ENCODE assay signal across 28 cellular contexts in genomic region chr21:32241434-32241785, GRCh38. TPM values are rescaled to one million over a fixed set of nuclear protein-coding genes. Genes with fewer than 3 reads are reported as not detected.
DNase-seq lines count a peak whose midpoint lies in the region; ATAC-seq and TF ChIP-seq lines count a peak whose summit lies in the region.
"Had no signal": no experiment of that assay in that cellular context is flagged by ENCODE, and none has a peak within 500 bp of the region (broad histone marks: within the 10 kb centered on the region; RNA-seq: fewer than 3 reads in every experiment).

No MANE protein-coding gene starts in this region.

- no peak for TF ChIP-seq CTCF in chondrocyte (IDR thresholded peaks at IDR 0.05)
- no peak for TF ChIP-seq CTCF in osteoblast (IDR thresholded peaks at IDR 0.05; ENCODE audit: extremely low read depth, low read depth, low read length)
- TF ChIP-seq CTCF in HFFc6 (IDR thresholded peaks at IDR 0.05) = no peak

- peaks cover 31% of the 10 kb centered on the region for H3K4me1 Mint-ChIP-seq in chondrocyte (ENCODE audit: low read depth)
- H3K4me1 Mint-ChIP-seq in HFFc6 (ENCODE audit: low read depth) = no peaks in the 10 kb centered on the region

- ATAC-seq in GM18502 (IDR thresholded peaks at IDR 0.05; ENCODE audit: poor library complexity, unreplicated experiment) = peak; percentile 14
- peak; percentile 28 for ATAC-seq in HG02885 (IDR thresholded peaks at IDR 0.05; ENCODE audit: poor library complexity, unreplicated experiment)
- ATAC-seq in HG03571 (IDR thresholded peaks at IDR 0.05; ENCODE audit: unreplicated experiment) = no peak
- ATAC-seq: upper lobe of right lung had no signal

- no peak overlapping the region for H3K4me3 ChIP-seq in osteoblast (ENCODE audit: insufficient read depth, low read length)

- no peaks in the 10 kb centered on the region for H4K20me1 ChIP-seq in osteoblast (ENCODE audit: insufficient read depth, low read length)

- H3K9me3 ChIP-seq in osteoblast (ENCODE audit: low read depth, low read length) = no peaks in the 10 kb centered on the region
- H3K9me3 ChIP-seq: upper lobe of right lung had no signal

- peak overlapping the region; percentile 21 for H2AFZ ChIP-seq in osteoblast (ENCODE audit: low read length)

- DNase-seq in chondrocyte (ENCODE audit: low spot score) (no peak), osteoblast (ENCODE audit: insufficient read length, low spot score, missing footprints) (no peak), RPMI8226 (no peak), pons (ENCODE audit: low spot score) (no peak), HFFc6 (no peak)
- DNase-seq: activated CD4-positive, alpha-beta T cell treated with anti-CD3 and anti-CD28 coated beads for 48 hours; activated naive CD4-positive, alpha-beta T cell treated with anti-CD3 and anti-CD28 coated beads, Interleukin-2, amount 10 ng/mL, durations not matched to agents 7 days and 5 days; activated T-cell treated with anti-CD3 and anti-CD28 coated beads, Interleukin-2, amount 50 U/mL, for 72 hours; amniotic stem cell; DND-41; effector CD8-positive, alpha-beta T cell; foreskin melanocyte; hippocampal formation; left cardiac atrium; NCI-H1694; NCI-H2171; NCI-H510A; occipital lobe; retina; Right ventricle myocardium superior; upper lobe of right lung had no signal

- no peaks in the 10 kb centered on the region for H3K79me2 ChIP-seq in osteoblast (ENCODE audit: insufficient read depth, low read length)

- no peaks in the 10 kb centered on the region for H3K36me3 ChIP-seq in osteoblast (ENCODE audit: insufficient read depth, low read length)
- H3K36me3 ChIP-seq: upper lobe of right lung had no signal

- H3K4me1 ChIP-seq in osteoblast (ENCODE audit: insufficient read depth, low read length) = peaks cover 11% of the 10 kb centered on the region

- no peaks in the 10 kb centered on the region for H3K36me3 Mint-ChIP-seq in chondrocyte (ENCODE audit: low read depth)
- H3K36me3 Mint-ChIP-seq in HFFc6 (ENCODE audit: low read depth) = no peaks in the 10 kb centered on the region
- H3K36me3 Mint-ChIP-seq: activated naive CD4-positive, alpha-beta T cell treated with anti-CD3 and anti-CD28 coated beads, Interleukin-2, amount 10 ng/mL, durations not matched to agents 7 days and 5 days had no signal

- H3K4me2 ChIP-seq in osteoblast (ENCODE audit: insufficient read depth, low read length) = peak overlapping the region; percentile 74

- H3K27me3 ChIP-seq in osteoblast (ENCODE audit: insufficient read depth, low read length) = peaks cover 9% of the 10 kb centered on the region
- H3K27me3 ChIP-seq: upper lobe of right lung had no signal

- H3K9me3 Mint-ChIP-seq in chondrocyte (ENCODE audit: low read depth) (peaks cover 11% of the 10 kb centered on the region), HFFc6 (no peaks in the 10 kb centered on the region)

- H3K27ac ChIP-seq in osteoblast (ENCODE audit: low read depth, low read length) = no peak overlapping the region
- H3K27ac ChIP-seq: C4-2B had no signal

- H3K4me3 Mint-ChIP-seq in chondrocyte (ENCODE audit: unreplicated experiment) (peak overlapping the region; percentile 35), HFFc6 (no peak overlapping the region)
- H3K4me3 Mint-ChIP-seq: activated naive CD4-positive, alpha-beta T cell treated with anti-CD3 and anti-CD28 coated beads, Interleukin-2, amount 10 ng/mL, durations not matched to agents 7 days and 5 days had no signal

- H3K27me3 Mint-ChIP-seq in chondrocyte (ENCODE audit: low read depth) = peaks cover 2% of the 10 kb centered on the region
- peaks cover 7% of the 10 kb centered on the region for H3K27me3 Mint-ChIP-seq in HFFc6 (ENCODE audit: insufficient read depth)

- H3K27ac Mint-ChIP-seq in chondrocyte (ENCODE audit: unreplicated experiment) (peak overlapping the region; percentile 69), HFFc6 (no peak overlapping the region)
- H3K27ac Mint-ChIP-seq: activated naive CD4-positive, alpha-beta T cell treated with anti-CD3 and anti-CD28 coated beads, Interleukin-2, amount 10 ng/mL, durations not matched to agents 7 days and 5 days; T-helper 2 cell treated with Interferon-gamma antibody and Interleukin-4, amounts not matched to agents 5 μg/mL and 100 μg/mL, for 36 hours had no signal

RNA-seq across cellular contexts. Expression of gene MIS18A, which starts 37.4 kb away (rescaled TPM):
- total RNA-seq in chondrocyte (5.0 to 7.1 TPM (median 5.8 TPM) in 3 replicates), osteoblast (3.8 and 4.3 TPM in 2 replicates)
- total RNA-seq in HFFc6 (2021; fragmentation: NEBNext Ultra II Directional; extraction: Animal tissue kit (Norgen Biotek cat#: 25700)) = 10 to 100 TPM in 5 of 6 experiments, 1 to 10 TPM in 1; 8.6 to 17.4 (median 14.9) TPM

RNA-seq across cellular contexts. Expression of gene MRAP, which starts 57.2 kb away (rescaled TPM):
- not detected in 3 replicates for total RNA-seq in chondrocyte
- 0.59 and 0.72 TPM in 2 replicates for total RNA-seq in osteoblast
- not detected for total RNA-seq in HFFc6 (2021; fragmentation: NEBNext Ultra II Directional; extraction: Animal tissue kit (Norgen Biotek cat#: 25700))
- total RNA-seq: activated T-cell treated with anti-CD3 and anti-CD28 coated beads, Interleukin-2, amount 50 U/mL, for 72 hours; bronchial epithelial cell; epithelial cell of proximal tubule; occipital lobe had no signal
